In genomic region chr12:84946753-84947152, GRCh38 we compare ENCODE assay signal across 33 cellular contexts. TPM values are rescaled to one million over a fixed set of nuclear protein-coding genes. Genes with fewer than 3 reads are reported as not detected.
"Had no signal": no experiment of that assay in that cellular context is flagged by ENCODE, and none has a peak within 500 bp of the region (broad histone marks: within the 10 kb centered on the region; RNA-seq: fewer than 3 reads in every experiment).

No MANE protein-coding gene starts in this region.

- H3K9me3 ChIP-seq: ascending aorta, gastrocnemius medialis, heart left ventricle had no signal

- H3K27me3 Mint-ChIP-seq: activated B cell treated with CpG ODN at 0.5 μM for 24 hours; activated CD4-positive, alpha-beta memory T cell treated with anti-CD3 and anti-CD28 coated beads, Interleukin-2, amount 10 ng/mL, durations not matched to agents 7 days and 5 days; activated CD4-positive, alpha-beta T cell treated with anti-CD3 and anti-CD28 coated beads, Interleukin-2, amount 10 ng/mL, durations not matched to agents 7 days and 5 days; activated naive CD4-positive, alpha-beta T cell treated with anti-CD3 and anti-CD28 coated beads, Interleukin-2, amount 10 ng/mL, durations not matched to agents 7 days and 5 days; activated naive CD8-positive, alpha-beta T cell treated with anti-CD3 and anti-CD28 coated beads, Interleukin-2, amount 10 ng/mL, durations not matched to agents 7 days and 5 days; activated T-cell treated with anti-CD3 and anti-CD28 coated beads, Interleukin-2, amount 50 U/mL, for 24 hours; central memory CD8-positive, alpha-beta T cell; dendritic cell treated with granulocyte-macrophage colony-stimulating factor and Interleukin-4, amounts not matched to agents 40 ng/mL and 50 ng/mL, for 4 days; T-helper 17 cell had no signal

- H3K36me3 ChIP-seq: ascending aorta, brain microvascular endothelial cell, gastrocnemius medialis, heart left ventricle, WERI-Rb-1 had no signal

- H3K27me3 ChIP-seq: ascending aorta, brain microvascular endothelial cell, dorsolateral prefrontal cortex, foreskin keratinocyte, gastrocnemius medialis, heart left ventricle had no signal

- DNase-seq: activated B cell treated with CpG ODN at 0.5 μM for 24 hours; activated CD4-positive, alpha-beta memory T cell treated with anti-CD3 and anti-CD28 coated beads, Interleukin-2, amount 10 ng/mL, durations not matched to agents 7 days and 5 days; activated CD4-positive, alpha-beta T cell treated with anti-CD3 and anti-CD28 coated beads, Interleukin-2, amount 10 ng/mL, durations not matched to agents 7 days and 5 days; activated CD4-positive, alpha-beta T cell treated with anti-CD3 and anti-CD28 coated beads, Interleukin-2, amount 50 U/mL, for 4 hours; activated CD8-positive, alpha-beta memory T cell treated with anti-CD3 and anti-CD28 coated beads, Interleukin-2, amount 50 U/mL, for 48 hours; activated gamma-delta T cell; activated naive CD4-positive, alpha-beta T cell; activated naive CD4-positive, alpha-beta T cell treated with anti-CD3 and anti-CD28 coated beads, Interleukin-2, amount 10 ng/mL, durations not matched to agents 7 days and 5 days; activated naive CD8-positive, alpha-beta T cell treated with anti-CD3 and anti-CD28 coated beads, Interleukin-2, amount 10 ng/mL, durations not matched to agents 7 days and 5 days; activated T-cell treated with anti-CD3 and anti-CD28 coated beads for 4 hours; activated T-cell treated with anti-CD3 and anti-CD28 coated beads, Interleukin-2, amount 50 U/mL, for 24 hours; activated T-cell treated with anti-CD3 and anti-CD28 coated beads, Interleukin-2, amount 50 U/mL, for 72 hours; brain microvascular endothelial cell; dorsolateral prefrontal cortex; effector memory CD4-positive, alpha-beta T cell; endodermal cell; foreskin keratinocyte; gastrocnemius medialis; glutamatergic neuron; heart left ventricle; T-helper 1 cell; T-helper 17 cell; T1000; WERI-Rb-1 had no signal

- H3K4me1 ChIP-seq: ascending aorta, foreskin keratinocyte, gastrocnemius medialis, heart left ventricle had no signal

- H3K9me3 Mint-ChIP-seq: activated CD4-positive, alpha-beta memory T cell treated with anti-CD3 and anti-CD28 coated beads, Interleukin-2, amount 10 ng/mL, durations not matched to agents 7 days and 5 days; activated CD4-positive, alpha-beta T cell treated with anti-CD3 and anti-CD28 coated beads, Interleukin-2, amount 10 ng/mL, durations not matched to agents 7 days and 5 days; activated naive CD4-positive, alpha-beta T cell treated with anti-CD3 and anti-CD28 coated beads, Interleukin-2, amount 10 ng/mL, durations not matched to agents 7 days and 5 days; dendritic cell treated with granulocyte-macrophage colony-stimulating factor and Interleukin-4, amounts not matched to agents 40 ng/mL and 50 ng/mL, for 4 days; endodermal cell; T-helper 2 cell treated with Interferon-gamma antibody and Interleukin-4, amounts not matched to agents 5 μg/mL and 100 μg/mL, for 36 hours had no signal

- H3K27ac ChIP-seq: ascending aorta, brain microvascular endothelial cell, coronary artery, dorsolateral prefrontal cortex, foreskin keratinocyte, gastrocnemius medialis, heart left ventricle, WERI-Rb-1 had no signal

- H3K4me3 ChIP-seq: ascending aorta, coronary artery, dorsolateral prefrontal cortex, gastrocnemius medialis, heart left ventricle had no signal

- H3K4me1 Mint-ChIP-seq: activated B cell treated with CpG ODN at 0.5 μM for 24 hours; activated CD4-positive, alpha-beta memory T cell treated with anti-CD3 and anti-CD28 coated beads, Interleukin-2, amount 10 ng/mL, durations not matched to agents 7 days and 5 days; activated CD4-positive, alpha-beta T cell treated with anti-CD3 and anti-CD28 coated beads, Interleukin-2, amount 10 ng/mL, durations not matched to agents 7 days and 5 days; activated naive CD4-positive, alpha-beta T cell treated with anti-CD3 and anti-CD28 coated beads, Interleukin-2, amount 10 ng/mL, durations not matched to agents 7 days and 5 days; activated naive CD8-positive, alpha-beta T cell treated with anti-CD3 and anti-CD28 coated beads, Interleukin-2, amount 10 ng/mL, durations not matched to agents 7 days and 5 days; central memory CD8-positive, alpha-beta T cell; endodermal cell; T-helper 17 cell had no signal

- H3K36me3 Mint-ChIP-seq: activated naive CD4-positive, alpha-beta T cell treated with anti-CD3 and anti-CD28 coated beads, Interleukin-2, amount 10 ng/mL, durations not matched to agents 7 days and 5 days; activated naive CD4-positive, alpha-beta T cell treated with anti-CD3 and anti-CD28 coated beads, Interleukin-2, amount 50 U/mL, for 72 hours; activated naive CD8-positive, alpha-beta T cell treated with anti-CD3 and anti-CD28 coated beads, Interleukin-2, amount 10 ng/mL, durations not matched to agents 7 days and 5 days had no signal

- H3K27ac Mint-ChIP-seq: activated B cell treated with CpG ODN at 0.5 μM for 24 hours; activated CD4-positive, alpha-beta memory T cell treated with anti-CD3 and anti-CD28 coated beads, Interleukin-2, amount 10 ng/mL, durations not matched to agents 7 days and 5 days; activated CD4-positive, alpha-beta T cell treated with anti-CD3 and anti-CD28 coated beads, Interleukin-2, amount 10 ng/mL, durations not matched to agents 7 days and 5 days; activated naive CD4-positive, alpha-beta T cell treated with anti-CD3 and anti-CD28 coated beads, Interleukin-2, amount 10 ng/mL, durations not matched to agents 7 days and 5 days; activated naive CD4-positive, alpha-beta T cell treated with anti-CD3 and anti-CD28 coated beads, Interleukin-2, amount 50 U/mL, for 72 hours; activated naive CD8-positive, alpha-beta T cell treated with anti-CD3 and anti-CD28 coated beads, Interleukin-2, amount 10 ng/mL, durations not matched to agents 7 days and 5 days; activated T-cell treated with anti-CD3 and anti-CD28 coated beads, Interleukin-2, amount 50 U/mL, for 24 hours; activated T-cell treated with anti-CD3 and anti-CD28 coated beads, Interleukin-2, amount 50 U/mL, for 72 hours; dendritic cell treated with granulocyte-macrophage colony-stimulating factor and Interleukin-4, amounts not matched to agents 40 ng/mL and 50 ng/mL, for 4 days; endodermal cell; T-helper 17 cell; T-helper 2 cell treated with Interferon-gamma antibody and Interleukin-4, amounts not matched to agents 5 μg/mL and 100 μg/mL, for 36 hours had no signal

- ATAC-seq: activated CD4-positive, CD25-positive, alpha-beta regulatory T cell treated with anti-CD3 and anti-CD28 coated beads, Interleukin-2, amount 50 U/mL, for 24 hours; activated naive CD4-positive, alpha-beta T cell treated with anti-CD3 and anti-CD28 coated beads, Interleukin-2, amount 50 U/mL, for 72 hours; activated T-cell treated with anti-CD3 and anti-CD28 coated beads, Interleukin-2, amount 50 U/mL, for 72 hours; esophagus mucosa; foreskin keratinocyte; gastrocnemius medialis; heart left ventricle; T-helper 17 cell had no signal

- H3K4me3 Mint-ChIP-seq: activated B cell treated with CpG ODN at 0.5 μM for 24 hours; activated CD4-positive, alpha-beta memory T cell treated with anti-CD3 and anti-CD28 coated beads, Interleukin-2, amount 10 ng/mL, durations not matched to agents 7 days and 5 days; activated CD4-positive, alpha-beta T cell treated with anti-CD3 and anti-CD28 coated beads, Interleukin-2, amount 10 ng/mL, durations not matched to agents 7 days and 5 days; activated naive CD4-positive, alpha-beta T cell treated with anti-CD3 and anti-CD28 coated beads, Interleukin-2, amount 10 ng/mL, durations not matched to agents 7 days and 5 days; activated naive CD8-positive, alpha-beta T cell treated with anti-CD3 and anti-CD28 coated beads, Interleukin-2, amount 10 ng/mL, durations not matched to agents 7 days and 5 days; activated T-cell treated with anti-CD3 and anti-CD28 coated beads, Interleukin-2, amount 50 U/mL, for 24 hours; activated T-cell treated with anti-CD3 and anti-CD28 coated beads, Interleukin-2, amount 50 U/mL, for 72 hours; central memory CD8-positive, alpha-beta T cell; dendritic cell treated with granulocyte-macrophage colony-stimulating factor and Interleukin-4, amounts not matched to agents 40 ng/mL and 50 ng/mL, for 4 days; endodermal cell; T-helper 17 cell; T-helper 2 cell treated with Interferon-gamma antibody and Interleukin-4, amounts not matched to agents 5 μg/mL and 100 μg/mL, for 36 hours had no signal

RNA-seq across cellular contexts. Expression of gene SLC6A15, which starts 34.2 kb away (rescaled TPM):
- total RNA-seq: activated B cell treated with CpG ODN at 0.5 μM for 24 hours; activated CD4-positive, alpha-beta memory T cell treated with anti-CD3 and anti-CD28 coated beads, Interleukin-2, amount 10 ng/mL, durations not matched to agents 7 days and 5 days; activated CD4-positive, alpha-beta T cell treated with anti-CD3 and anti-CD28 coated beads, Interleukin-2, amount 10 ng/mL, durations not matched to agents 7 days and 5 days; activated naive CD4-positive, alpha-beta T cell treated with anti-CD3 and anti-CD28 coated beads, Interleukin-2, amount 50 U/mL, for 72 hours; activated naive CD8-positive, alpha-beta T cell treated with anti-CD3 and anti-CD28 coated beads, Interleukin-2, amount 10 ng/mL, durations not matched to agents 7 days and 5 days; ascending aorta; cardiac septum; heart left ventricle had no signal
- polyA plus RNA-seq: heart left ventricle had no signal
